20 cellular contexts compared by ENCODE assay signal in genomic region chr16:67357561-67357960, GRCh38. TPM values are rescaled to one million over a fixed set of nuclear protein-coding genes. Genes with fewer than 3 reads are reported as not detected.
DNase-seq lines count a peak whose midpoint lies in the region; ATAC-seq and TF ChIP-seq lines count a peak whose summit lies in the region.
"Had no signal": no experiment of that assay in that cellular context is flagged by ENCODE, and none has a peak within 500 bp of the region (broad histone marks: within the 10 kb centered on the region; RNA-seq: fewer than 3 reads in every experiment).

No MANE protein-coding gene starts in this region.

- DNase-seq in NCI-H146 (lab: John Stamatoyannopoulos, UW) (peak; percentile 6), NCI-H146 treated with DMSO at 0.1 percent for 48 hours (lab: John Stamatoyannopoulos, UW; ENCODE audit: unreplicated experiment) (no peak), NCI-H2029 (lab: John Stamatoyannopoulos, UW) (peak; percentile 40), NCI-H510A (lab: John Stamatoyannopoulos, UW) (peak; percentile 31), right atrium auricular region (ENCODE audit: low spot score) (no peak), foreskin fibroblast (no peak)
- DNase-seq: Caco-2, DND-41, GM23248, KBM-7, MV-4-11, NCI-H1694, NCI-H226, NCI-H82, Right ventricle myocardium superior had no signal

- peaks cover 7% of the 10 kb centered on the region for H3K4me1 Mint-ChIP-seq in nephron

- peaks cover 4% of the 10 kb centered on the region for H3K36me3 Mint-ChIP-seq in nephron (ENCODE audit: low read depth)

- H3K4me3 Mint-ChIP-seq in nephron = no peak overlapping the region

- H3K36me3 ChIP-seq in right atrium auricular region = no peaks in the 10 kb centered on the region
- H3K36me3 ChIP-seq: BLaER1 treated with 17β-estradiol and CSF1 and Interleukin-3, amounts not matched to agents 10 nM and 100 nM had no signal

- no peak for TF ChIP-seq CTCF in nephron (IDR thresholded peaks at IDR 0.05; ENCODE audit: unreplicated experiment in 3 of 3)
- TF ChIP-seq CTCF in right atrium auricular region (IDR thresholded peaks at IDR 0.05) = no peak
- no peak for TF ChIP-seq CTCF in foreskin fibroblast (IDR thresholded peaks at IDR 0.05; ENCODE audit: low read depth, low read length)

- no peak for ATAC-seq in HG02623 (IDR thresholded peaks at IDR 0.05; ENCODE audit: unreplicated experiment)
- ATAC-seq: A549 had no signal

- no peaks in the 10 kb centered on the region for H3K4me1 ChIP-seq in right atrium auricular region
- H3K4me1 ChIP-seq: A549 had no signal

- H3K9me3 Mint-ChIP-seq in nephron = no peaks in the 10 kb centered on the region

- H3K27me3 ChIP-seq in right atrium auricular region = no peaks in the 10 kb centered on the region
- H3K27me3 ChIP-seq: BLaER1 treated with 17β-estradiol and CSF1 and Interleukin-3, amounts not matched to agents 10 nM and 100 nM had no signal

- H3K27me3 Mint-ChIP-seq in nephron (ENCODE audit: low read depth) = peaks cover 8% of the 10 kb centered on the region

- H3K27ac Mint-ChIP-seq in nephron = peak overlapping the region; percentile 34 to 95 (median 66)

- H3K9me3 ChIP-seq in right atrium auricular region = no peaks in the 10 kb centered on the region
- H3K9me3 ChIP-seq: A549; BLaER1 treated with 17β-estradiol and CSF1 and Interleukin-3, amounts not matched to agents 10 nM and 100 nM; Caco-2 had no signal

- H3K27ac ChIP-seq in right atrium auricular region = no peak overlapping the region
- H3K27ac ChIP-seq: A549; BLaER1 treated with 17β-estradiol and CSF1 and Interleukin-3, amounts not matched to agents 10 nM and 100 nM; GM23248; SK-N-MC had no signal

- H3K4me3 ChIP-seq in right atrium auricular region (no peak overlapping the region), foreskin fibroblast (ENCODE audit: low read depth in 1 of 2, low read length in 2 of 2) (no peak overlapping the region)
- H3K4me3 ChIP-seq: A549; BLaER1 treated with 17β-estradiol and CSF1 and Interleukin-3, amounts not matched to agents 10 nM and 100 nM; GM23248; SK-N-MC had no signal

RNA-seq across cellular contexts. Expression of gene LRRC36, which starts 30.9 kb away (rescaled TPM):
- total RNA-seq in right atrium auricular region = under 1 TPM; 0.33 to 0.43 TPM
- total RNA-seq: Caco-2, GM23248, Right ventricle myocardium superior had no signal

RNA-seq across cellular contexts. Expression of gene KCTD19, which starts 31.0 kb away (rescaled TPM):
- total RNA-seq in right atrium auricular region = under 1 TPM in 1 of 2 donors, not detected in 1; 0.08 TPM
- total RNA-seq: Caco-2, GM23248, Right ventricle myocardium superior had no signal

RNA-seq across cellular contexts. Expression of gene TPPP3, which starts 35.7 kb away (rescaled TPM):
- total RNA-seq in right atrium auricular region = 10 to 100 TPM; 24.1 to 56.4 TPM
- total RNA-seq: GM23248 had no signal

RNA-seq across cellular contexts. Expression of gene ZDHHC1, which starts 58.7 kb away (rescaled TPM):
- total RNA-seq in right atrium auricular region = 10 to 100 TPM in 1 of 2 donors, 1 to 10 TPM in 1; 8.9 to 11.8 TPM

Comparison
In these comparisons a context has a peak if more than half of its experiments do, and no peak if none do; other contexts are left out.
1. DNase-seq: peak in NCI-H146 (single experiment), NCI-H2029 (single experiment) and NCI-H510A (single experiment); none in NCI-H146 treated with DMSO at 0.1 percent for 48 hours (single experiment), right atrium auricular region (single experiment) and foreskin fibroblast (0 of 2).